Comparison of ENCODE assay signal across 1 cellular context in the genomic region with DNA sequence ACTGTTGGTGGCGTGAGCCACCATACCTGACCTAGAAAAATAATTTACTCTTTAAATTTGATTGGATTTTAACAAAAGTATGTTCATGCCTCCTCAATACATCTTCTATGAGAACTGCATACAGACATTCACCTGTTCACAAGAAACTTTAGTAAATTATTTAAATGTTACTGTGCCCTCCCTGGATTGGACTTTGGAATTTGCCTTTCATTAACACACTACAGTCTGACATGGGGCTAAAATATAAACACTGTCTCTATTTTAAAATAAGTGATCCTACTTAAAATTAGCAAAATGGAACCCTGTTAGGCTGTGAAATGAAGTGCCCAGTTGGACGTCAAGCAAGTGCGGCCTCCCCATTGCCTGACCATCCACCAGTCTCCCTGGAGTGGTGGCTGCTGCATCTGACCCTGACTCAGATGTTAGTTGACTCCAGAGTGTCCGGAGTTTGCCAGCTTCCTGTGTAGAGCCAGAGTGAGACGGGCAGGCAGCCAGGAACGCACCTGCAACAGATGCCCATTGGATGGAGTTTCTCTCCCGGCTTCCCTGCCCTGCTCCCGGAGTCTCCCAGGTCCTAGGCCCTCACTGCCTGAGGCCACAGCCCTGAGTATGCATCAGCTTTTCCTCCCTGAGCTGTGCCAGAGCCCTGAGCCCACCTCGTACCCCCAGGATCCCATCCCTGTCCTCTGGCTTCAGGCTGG.
TF ChIP-seq lines count a peak whose summit lies in the region.

No MANE protein-coding gene starts in this region.

TF ChIP-seq in liver, 16 proteins besides CTCF, POLR2A, EP300 and RAD21 (continued from another document):
- TF ChIP-seq, protein P1, sequence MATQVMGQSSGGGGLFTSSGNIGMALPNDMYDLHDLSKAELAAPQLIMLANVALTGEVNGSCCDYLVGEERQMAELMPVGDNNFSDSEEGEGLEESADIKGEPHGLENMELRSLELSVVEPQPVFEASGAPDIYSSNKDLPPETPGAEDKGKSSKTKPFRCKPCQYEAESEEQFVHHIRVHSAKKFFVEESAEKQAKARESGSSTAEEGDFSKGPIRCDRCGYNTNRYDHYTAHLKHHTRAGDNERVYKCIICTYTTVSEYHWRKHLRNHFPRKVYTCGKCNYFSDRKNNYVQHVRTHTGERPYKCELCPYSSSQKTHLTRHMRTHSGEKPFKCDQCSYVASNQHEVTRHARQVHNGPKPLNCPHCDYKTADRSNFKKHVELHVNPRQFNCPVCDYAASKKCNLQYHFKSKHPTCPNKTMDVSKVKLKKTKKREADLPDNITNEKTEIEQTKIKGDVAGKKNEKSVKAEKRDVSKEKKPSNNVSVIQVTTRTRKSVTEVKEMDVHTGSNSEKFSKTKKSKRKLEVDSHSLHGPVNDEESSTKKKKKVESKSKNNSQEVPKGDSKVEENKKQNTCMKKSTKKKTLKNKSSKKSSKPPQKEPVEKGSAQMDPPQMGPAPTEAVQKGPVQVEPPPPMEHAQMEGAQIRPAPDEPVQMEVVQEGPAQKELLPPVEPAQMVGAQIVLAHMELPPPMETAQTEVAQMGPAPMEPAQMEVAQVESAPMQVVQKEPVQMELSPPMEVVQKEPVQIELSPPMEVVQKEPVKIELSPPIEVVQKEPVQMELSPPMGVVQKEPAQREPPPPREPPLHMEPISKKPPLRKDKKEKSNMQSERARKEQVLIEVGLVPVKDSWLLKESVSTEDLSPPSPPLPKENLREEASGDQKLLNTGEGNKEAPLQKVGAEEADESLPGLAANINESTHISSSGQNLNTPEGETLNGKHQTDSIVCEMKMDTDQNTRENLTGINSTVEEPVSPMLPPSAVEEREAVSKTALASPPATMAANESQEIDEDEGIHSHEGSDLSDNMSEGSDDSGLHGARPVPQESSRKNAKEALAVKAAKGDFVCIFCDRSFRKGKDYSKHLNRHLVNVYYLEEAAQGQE (IDR thresholded peaks at IDR 0.05) = no peak
- TF ChIP-seq GABPA (IDR thresholded peaks at IDR 0.05 in 1 of 2, conservative IDR thresholded peaks at IDR 0.05 in 1 of 2) = no peak
TF ChIP-seq in liver: peak in this region for 3.
